1 cellular context compared by ENCODE assay signal in the genomic region with DNA sequence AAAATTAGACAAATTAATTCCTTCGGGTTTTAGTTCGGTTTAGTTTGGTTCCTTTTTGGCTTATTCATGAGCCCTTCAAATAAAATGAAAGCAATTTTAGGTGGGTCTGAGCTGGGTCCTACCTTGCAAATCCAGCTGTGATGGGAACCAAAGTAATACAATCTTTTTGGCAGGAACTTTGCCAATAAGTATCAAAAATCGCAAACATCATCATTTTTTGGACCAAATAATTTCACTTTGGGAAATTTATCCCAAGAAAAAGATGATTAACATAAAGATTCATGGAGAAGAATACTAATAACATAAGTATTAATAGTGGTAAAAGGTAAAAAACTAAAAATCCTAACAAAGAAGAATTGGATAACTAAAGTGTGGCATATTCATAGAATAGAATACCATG.
TF ChIP-seq lines count a peak whose summit lies in the region.

No MANE protein-coding gene starts in this region.

TF ChIP-seq in HepG2, 621 proteins besides CTCF, POLR2A, EP300 and RAD21:
- TF ChIP-seq, protein P1, sequence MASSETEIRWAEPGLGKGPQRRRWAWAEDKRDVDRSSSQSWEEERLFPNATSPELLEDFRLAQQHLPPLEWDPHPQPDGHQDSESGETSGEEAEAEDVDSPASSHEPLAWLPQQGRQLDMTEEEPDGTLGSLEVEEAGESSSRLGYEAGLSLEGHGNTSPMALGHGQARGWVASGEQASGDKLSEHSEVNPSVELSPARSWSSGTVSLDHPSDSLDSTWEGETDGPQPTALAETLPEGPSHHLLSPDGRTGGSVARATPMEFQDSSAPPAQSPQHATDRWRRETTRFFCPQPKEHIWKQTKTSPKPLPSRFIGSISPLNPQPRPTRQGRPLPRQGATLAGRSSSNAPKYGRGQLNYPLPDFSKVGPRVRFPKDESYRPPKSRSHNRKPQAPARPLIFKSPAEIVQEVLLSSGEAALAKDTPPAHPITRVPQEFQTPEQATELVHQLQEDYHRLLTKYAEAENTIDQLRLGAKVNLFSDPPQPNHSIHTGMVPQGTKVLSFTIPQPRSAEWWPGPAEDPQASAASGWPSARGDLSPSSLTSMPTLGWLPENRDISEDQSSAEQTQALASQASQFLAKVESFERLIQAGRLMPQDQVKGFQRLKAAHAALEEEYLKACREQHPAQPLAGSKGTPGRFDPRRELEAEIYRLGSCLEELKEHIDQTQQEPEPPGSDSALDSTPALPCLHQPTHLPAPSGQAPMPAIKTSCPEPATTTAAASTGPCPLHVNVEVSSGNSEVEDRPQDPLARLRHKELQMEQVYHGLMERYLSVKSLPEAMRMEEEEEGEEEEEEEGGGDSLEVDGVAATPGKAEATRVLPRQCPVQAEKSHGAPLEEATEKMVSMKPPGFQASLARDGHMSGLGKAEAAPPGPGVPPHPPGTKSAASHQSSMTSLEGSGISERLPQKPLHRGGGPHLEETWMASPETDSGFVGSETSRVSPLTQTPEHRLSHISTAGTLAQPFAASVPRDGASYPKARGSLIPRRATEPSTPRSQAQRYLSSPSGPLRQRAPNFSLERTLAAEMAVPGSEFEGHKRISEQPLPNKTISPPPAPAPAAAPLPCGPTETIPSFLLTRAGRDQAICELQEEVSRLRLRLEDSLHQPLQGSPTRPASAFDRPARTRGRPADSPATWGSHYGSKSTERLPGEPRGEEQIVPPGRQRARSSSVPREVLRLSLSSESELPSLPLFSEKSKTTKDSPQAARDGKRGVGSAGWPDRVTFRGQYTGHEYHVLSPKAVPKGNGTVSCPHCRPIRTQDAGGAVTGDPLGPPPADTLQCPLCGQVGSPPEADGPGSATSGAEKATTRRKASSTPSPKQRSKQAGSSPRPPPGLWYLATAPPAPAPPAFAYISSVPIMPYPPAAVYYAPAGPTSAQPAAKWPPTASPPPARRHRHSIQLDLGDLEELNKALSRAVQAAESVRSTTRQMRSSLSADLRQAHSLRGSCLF (CRISPR knock-in tag; IDR thresholded peaks at IDR 0.05; ENCODE audit: borderline replicate concordance): no peak
- no peak for TF ChIP-seq ARHGAP35 (CRISPR knock-in tag; IDR thresholded peaks at IDR 0.05; ENCODE audit: borderline replicate concordance)
- TF ChIP-seq MAFK (conservative IDR thresholded peaks at IDR 0.05 in 1 of 2, IDR thresholded peaks at IDR 0.05 in 1 of 2; ENCODE audit: low read length in 2 of 2): peak; percentile 72 to 86
- TF ChIP-seq, protein P2, sequence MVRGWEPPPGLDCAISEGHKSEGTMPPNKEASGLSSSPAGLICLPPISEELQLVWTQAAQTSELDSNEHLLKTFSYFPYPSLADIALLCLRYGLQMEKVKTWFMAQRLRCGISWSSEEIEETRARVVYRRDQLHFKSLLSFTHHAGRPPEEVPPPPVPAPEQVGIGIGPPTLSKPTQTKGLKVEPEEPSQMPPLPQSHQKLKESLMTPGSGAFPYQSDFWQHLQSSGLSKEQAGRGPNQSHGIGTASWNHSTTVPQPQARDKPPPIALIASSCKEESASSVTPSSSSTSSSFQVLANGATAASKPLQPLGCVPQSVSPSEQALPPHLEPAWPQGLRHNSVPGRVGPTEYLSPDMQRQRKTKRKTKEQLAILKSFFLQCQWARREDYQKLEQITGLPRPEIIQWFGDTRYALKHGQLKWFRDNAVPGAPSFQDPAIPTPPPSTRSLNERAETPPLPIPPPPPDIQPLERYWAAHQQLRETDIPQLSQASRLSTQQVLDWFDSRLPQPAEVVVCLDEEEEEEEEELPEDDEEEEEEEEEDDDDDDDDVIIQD (CRISPR knock-in tag; IDR thresholded peaks at IDR 0.05; ENCODE audit: low read depth): no peak
- TF ChIP-seq ZSCAN29 (CRISPR knock-in tag; conservative IDR thresholded peaks at IDR 0.05): no peak
- TF ChIP-seq, protein P3, sequence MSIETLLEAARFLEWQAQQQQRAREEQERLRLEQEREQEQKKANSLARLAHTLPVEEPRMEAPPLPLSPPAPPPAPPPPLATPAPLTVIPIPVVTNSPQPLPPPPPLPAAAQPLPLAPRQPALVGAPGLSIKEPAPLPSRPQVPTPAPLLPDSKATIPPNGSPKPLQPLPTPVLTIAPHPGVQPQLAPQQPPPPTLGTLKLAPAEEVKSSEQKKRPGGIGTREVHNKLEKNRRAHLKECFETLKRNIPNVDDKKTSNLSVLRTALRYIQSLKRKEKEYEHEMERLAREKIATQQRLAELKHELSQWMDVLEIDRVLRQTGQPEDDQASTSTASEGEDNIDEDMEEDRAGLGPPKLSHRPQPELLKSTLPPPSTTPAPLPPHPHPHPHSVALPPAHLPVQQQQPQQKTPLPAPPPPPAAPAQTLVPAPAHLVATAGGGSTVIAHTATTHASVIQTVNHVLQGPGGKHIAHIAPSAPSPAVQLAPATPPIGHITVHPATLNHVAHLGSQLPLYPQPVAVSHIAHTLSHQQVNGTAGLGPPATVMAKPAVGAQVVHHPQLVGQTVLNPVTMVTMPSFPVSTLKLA (IDR thresholded peaks at IDR 0.05): no peak
- TF ChIP-seq TEAD2 (CRISPR knock-in tag; IDR thresholded peaks at IDR 0.05): no peak
- peak; percentile 78 for TF ChIP-seq MAFF (IDR thresholded peaks at IDR 0.05; ENCODE audit: low read depth, low read length)
- TF ChIP-seq KDM5B (CRISPR knock-in tag; IDR thresholded peaks at IDR 0.05; ENCODE audit: borderline replicate concordance): no peak
- TF ChIP-seq HNRNPLL (IDR thresholded peaks at IDR 0.05; ENCODE audit: low read depth, low read length, poor library complexity, severe bottlenecking): no peak
TF ChIP-seq in HepG2: peak in this region for 2.
